8 cellular contexts compared by ENCODE assay signal in the genomic region with DNA sequence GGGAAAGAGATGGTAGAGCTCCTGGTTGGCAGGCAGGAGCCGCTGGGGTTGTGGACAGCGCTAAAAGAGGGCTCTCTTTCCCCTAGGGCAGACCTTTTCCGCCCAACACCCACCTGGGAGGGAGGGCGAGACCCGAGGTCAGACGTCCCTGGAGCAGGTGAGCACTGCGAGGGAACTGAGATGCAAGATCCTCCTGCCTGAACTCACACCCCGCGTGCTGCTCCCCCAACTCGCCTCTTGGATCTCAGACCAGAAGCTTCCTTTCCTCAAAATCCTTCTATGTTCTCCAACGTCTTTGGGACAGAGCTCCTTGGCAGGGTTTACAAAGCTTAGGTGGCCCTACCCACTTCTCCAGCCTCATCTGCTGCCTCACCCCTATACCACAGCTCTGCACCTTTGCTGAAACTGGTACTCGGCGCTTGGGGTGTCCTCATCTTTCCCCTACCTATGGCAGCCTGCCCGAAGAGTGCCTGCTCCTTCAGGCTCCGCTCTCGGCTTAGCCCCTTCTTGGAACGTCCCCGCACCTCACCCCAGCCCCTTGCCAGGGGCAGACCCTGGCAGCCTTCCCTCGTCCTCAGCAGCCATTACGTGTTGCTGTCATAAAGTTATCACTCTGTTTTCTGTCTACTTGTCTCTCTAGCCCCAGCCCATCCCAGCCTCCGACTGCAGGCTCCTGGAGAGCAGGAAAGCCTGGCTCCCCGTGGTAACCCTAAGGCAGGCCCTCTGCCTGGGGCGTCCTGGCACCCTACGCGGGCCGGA. TPM values are rescaled to one million over a fixed set of nuclear protein-coding genes. Genes with fewer than 3 reads are reported as not detected.
DNase-seq lines count a peak whose midpoint lies in the region; ATAC-seq and TF ChIP-seq lines count a peak whose summit lies in the region.

No MANE protein-coding gene starts in this region.

- H2AFZ ChIP-seq in trophoblast cell (ENCODE audit: insufficient read depth, low read length, poor library complexity), result peak overlapping the region; percentile 25

- H3K36me3 ChIP-seq in Panc1 (ENCODE audit: control insufficient read depth, insufficient read depth, low read length), result no peaks in the 10 kb centered on the region
- H3K36me3 ChIP-seq in trophoblast cell (ENCODE audit: control insufficient read depth in 1 of 2, insufficient read depth in 2 of 2, low read length in 2 of 2), result no peaks in the 10 kb centered on the region

- H3K4me1 Mint-ChIP-seq in CD4-positive, alpha-beta T cell (ENCODE audit: low read depth), result peaks cover 51% of the 10 kb centered on the region

- no peak overlapping the region for H4K12ac ChIP-seq in trophoblast cell (ENCODE audit: low read depth, low read length)

- in situ Hi-C loops in Panc1 (cut with HindIII; ENCODE audit: low pct_unique_long_range_greater_than_20kb, low sequenced_read_pairs), result no loop called here

- no peaks in the 10 kb centered on the region for H3K9me3 ChIP-seq in CD4-positive, alpha-beta T cell (ENCODE audit: control insufficient read depth, low read length)
- no peaks in the 10 kb centered on the region for H3K9me3 ChIP-seq in Panc1 (ENCODE audit: control insufficient read depth, insufficient read depth, low read depth, low read length)
- H3K9me3 ChIP-seq in trophoblast cell (ENCODE audit: insufficient read depth, low read depth, low read length), result peaks cover 3% of the 10 kb centered on the region

- CTCF ChIA-PET in CD4-positive, alpha-beta T cell (lab: Charles Lee), result interaction anchor here (1.7 kb wide), 1 partner anchor 14 kb away, joined by 4 read pairs; no protein-coding TSS in a partner anchor
- CTCF ChIA-PET in Panc1 (lab: Charles Lee), result no interaction called here

- no peak overlapping the region for H3K23ac ChIP-seq in trophoblast cell (ENCODE audit: low read length)

- H4K91ac ChIP-seq in trophoblast cell (ENCODE audit: low read depth, low read length), result no peak overlapping the region

- no peak overlapping the region for H3K9ac ChIP-seq in trophoblast cell (ENCODE audit: low read length)

- H3K27me3 ChIP-seq in CD4-positive, alpha-beta T cell (ENCODE audit: control insufficient read depth, insufficient read depth, low read length), result peaks cover 24% of the 10 kb centered on the region
- no peaks in the 10 kb centered on the region for H3K27me3 ChIP-seq in Panc1 (ENCODE audit: control insufficient read depth, insufficient read depth, low read length)
- H3K27me3 ChIP-seq in trophoblast cell (ENCODE audit: insufficient read depth, low read length), result peaks cover 29% of the 10 kb centered on the region

- H3K18ac ChIP-seq in trophoblast cell (ENCODE audit: low read length), result no peak overlapping the region

- H3K4me3 Mint-ChIP-seq in CD4-positive, alpha-beta T cell, result peak overlapping the region; percentile 60

- WGBS in trophoblast cell (ENCODE audit: extremely low coverage, insufficient coverage, insufficient read length), result no CpG with 5 or more reads among the region's 26 CpGs

- no peak overlapping the region for H2BK12ac ChIP-seq in trophoblast cell (ENCODE audit: low read length)

- H3K4me3 ChIP-seq in Panc1 (ENCODE audit: low read depth in 2 of 2, low read length in 2 of 2) (peak overlapping the region; percentile 38 to 60), fibroblast of villous mesenchyme (ENCODE audit: low read depth, low read length) (peak overlapping the region; percentile 56), trophoblast cell (ENCODE audit: low read depth, low read length) (no peak overlapping the region)

- ATAC-seq in CD4-positive, alpha-beta T cell (ENCODE audit: poor library complexity), result no peak
- ATAC-seq in Panc1, result no peak
- ATAC-seq in GM19467 (IDR thresholded peaks at IDR 0.05; ENCODE audit: unreplicated experiment), result no peak

- no TSS peak for BruUV-seq in Panc1 (replicated peaks; lab: Mats Ljungman, UMichigan)

- H3K27ac Mint-ChIP-seq in CD4-positive, alpha-beta T cell, result no peak overlapping the region

- POLR2A ChIA-PET in CD4-positive, alpha-beta T cell (lab: Charles Lee), result no interaction called here
- POLR2A ChIA-PET in Panc1 (lab: Charles Lee), result interaction anchor here (0.6 kb wide), 1 partner anchor 40 kb away, joined by 6 read pairs; no protein-coding TSS in a partner anchor

- H3K4me2 ChIP-seq in trophoblast cell (ENCODE audit: low read length), result peak overlapping the region; percentile 77

- no peak overlapping the region for H2AK5ac ChIP-seq in trophoblast cell (ENCODE audit: low read length)

- no peak overlapping the region for H3K14ac ChIP-seq in trophoblast cell (ENCODE audit: low read length)

- peaks cover 6% of the 10 kb centered on the region for H3K36me3 Mint-ChIP-seq in CD4-positive, alpha-beta T cell (ENCODE audit: low read depth)

- no peak for DNase-seq in CD4-positive, alpha-beta T cell
- DNase-seq in Panc1 (ENCODE audit: low read depth, low spot score) (no peak), fibroblast of villous mesenchyme (ENCODE audit: low read depth) (no peak), trophoblast cell (no peak), SKM-1 (lab: John Stamatoyannopoulos, UW; ENCODE audit: unreplicated experiment) (no peak)
- no peak for DNase-seq in central memory CD4-positive, alpha-beta T cell
- no peak for DNase-seq in activated CD4-positive, alpha-beta T cell treated with anti-CD3 and anti-CD28 coated beads for 4 hours

- intact Hi-C loops in CD4-positive, alpha-beta T cell (cut with DNase I, micrococcal nuclease), result no loop called here
- intact Hi-C loops in Panc1 (cut with micrococcal nuclease; ENCODE audit: unreplicated experiment), result no loop called here

- peaks cover 41% of the 10 kb centered on the region for H3K27me3 Mint-ChIP-seq in CD4-positive, alpha-beta T cell

- no peak overlapping the region for H3K27ac ChIP-seq in CD4-positive, alpha-beta T cell (ENCODE audit: low read depth, low read length)
- H3K27ac ChIP-seq in Panc1 (ENCODE audit: low read length) (no peak overlapping the region), trophoblast cell (ENCODE audit: low read depth, low read length) (no peak overlapping the region)

- peaks cover 9% of the 10 kb centered on the region for H3K79me1 ChIP-seq in trophoblast cell (ENCODE audit: low read length)

- peaks cover 3% of the 10 kb centered on the region for H3K79me2 ChIP-seq in trophoblast cell (ENCODE audit: control insufficient read depth, insufficient read depth, low read length, poor library complexity)

- no peaks in the 10 kb centered on the region for H3K9me3 Mint-ChIP-seq in CD4-positive, alpha-beta T cell

- H2BK5ac ChIP-seq in trophoblast cell (ENCODE audit: low read depth, low read length, poor library complexity), result no peak overlapping the region

- no peak overlapping the region for H4K8ac ChIP-seq in trophoblast cell (ENCODE audit: low read depth, low read length)

- H2BK120ac ChIP-seq in trophoblast cell (ENCODE audit: insufficient read depth, low read length, poor library complexity), result no peak overlapping the region

- no peak overlapping the region for H3K4ac ChIP-seq in trophoblast cell (ENCODE audit: low read depth, low read length)

- TF ChIP-seq CTCF in CD4-positive, alpha-beta T cell (IDR thresholded peaks at IDR 0.05), result no peak
- TF ChIP-seq CTCF in Panc1 (IDR thresholded peaks at IDR 0.05) (no peak), fibroblast of villous mesenchyme (IDR thresholded peaks at IDR 0.05; ENCODE audit: insufficient read depth, low read depth, low read length) (no peak)

- H3K4me1 ChIP-seq in Panc1 (ENCODE audit: control insufficient read depth, insufficient read depth, low read length), result peaks cover 38% of the 10 kb centered on the region
- H3K4me1 ChIP-seq in trophoblast cell (ENCODE audit: control insufficient read depth in 1 of 2, insufficient read depth in 2 of 2, low read length in 2 of 2), result peaks cover 19 to 21% of the 10 kb centered on the region in 2 experiments

RNA-seq across cellular contexts. Expression of a gene that starts 5.2 kb away (rescaled TPM):
- total RNA-seq in CD4-positive, alpha-beta T cell, result 10 to 100 TPM; 20.3 to 21.5 TPM
- total RNA-seq in Panc1 (2021; ENCODE audit: unreplicated experiment) (40.6 TPM), fibroblast of villous mesenchyme (9.3 and 11.2 TPM in 2 replicates)
- 36.7 TPM for polyA plus RNA-seq in Panc1 (2012; ENCODE audit: insufficient read length)
- polyA plus RNA-seq in trophoblast cell (2013), result 10.8 and 11.1 TPM in 2 replicates

RNA-seq across cellular contexts. Expression of a gene that starts 29.9 kb away (rescaled TPM):
- total RNA-seq in CD4-positive, alpha-beta T cell, result 10 to 100 TPM; 30.7 to 31.9 TPM
- total RNA-seq in Panc1 (2021; ENCODE audit: unreplicated experiment) (74.6 TPM), fibroblast of villous mesenchyme (26.7 and 40.2 TPM in 2 replicates)
- polyA plus RNA-seq in Panc1 (2012; ENCODE audit: insufficient read length), result 57.8 TPM
- 9.5 and 9.7 TPM in 2 replicates for polyA plus RNA-seq in trophoblast cell (2013)

RNA-seq across cellular contexts. Expression of a gene that starts 35.3 kb away (rescaled TPM):
- 1 to 10 TPM; 4.6 to 5.1 TPM for total RNA-seq in CD4-positive, alpha-beta T cell
- total RNA-seq in Panc1 (2021; ENCODE audit: unreplicated experiment) (42.4 TPM), fibroblast of villous mesenchyme (12.9 and 14.2 TPM in 2 replicates)
- 48.2 TPM for polyA plus RNA-seq in Panc1 (2012; ENCODE audit: insufficient read length)
- polyA plus RNA-seq in trophoblast cell (2013), result 11.9 and 12.2 TPM in 2 replicates

RNA-seq across cellular contexts. Expression of a gene that starts 53.0 kb away (rescaled TPM):
- 1 to 10 TPM; 2.8 to 3.0 TPM for total RNA-seq in CD4-positive, alpha-beta T cell
- total RNA-seq in Panc1 (2021; ENCODE audit: unreplicated experiment) (74.6 TPM), fibroblast of villous mesenchyme (25.4 and 49.2 TPM in 2 replicates)
- polyA plus RNA-seq in Panc1 (2012; ENCODE audit: insufficient read length), result 27.8 TPM
- polyA plus RNA-seq in trophoblast cell (2013), result 28.5 and 32.1 TPM in 2 replicates
